In genomic region chr14:94681300-94682060, GRCh38 we compare ENCODE assay signal across 1 cellular context.
TF ChIP-seq lines count a peak whose summit lies in the region.

No MANE protein-coding gene starts in this region.

TF ChIP-seq in HepG2, 621 proteins besides CTCF, POLR2A, EP300 and RAD21 (continued from another document and continues in another):
- TF ChIP-seq PRDM10 (CRISPR knock-in tag; IDR thresholded peaks at IDR 0.05; ENCODE audit: low read depth) (0 out of 2 replicates have a peak, but pooled peaks have one; percentile 9), THAP11 (CRISPR knock-in tag; IDR thresholded peaks at IDR 0.05) (0 out of 2 replicates have a peak, but pooled peaks have one; percentile 39), ZFP36L2 (CRISPR knock-in tag; IDR thresholded peaks at IDR 0.05) (no peak), SMARCC2 (IDR thresholded peaks at IDR 0.05) (no peak), ZNF652 (CRISPR knock-in tag; IDR thresholded peaks at IDR 0.05; ENCODE audit: borderline replicate concordance, low read depth) (peak; percentile 22; the same call in 1 of the 2 replicates), ZNF510 (CRISPR knock-in tag; IDR thresholded peaks at IDR 0.05; ENCODE audit: low read depth) (no peak), YEATS2 (CRISPR knock-in tag; IDR thresholded peaks at IDR 0.05; ENCODE audit: borderline replicate concordance) (no peak), ZKSCAN1 (IDR thresholded peaks at IDR 0.05; ENCODE audit: low read length) (no peak), ZNF407 (CRISPR knock-in tag; IDR thresholded peaks at IDR 0.05; ENCODE audit: not compliant biosample characterization) (no peak), ARID3A (IDR thresholded peaks at IDR 0.05; ENCODE audit: low read depth, low read length) (peak; percentile 61; the same call in 1 of the 2 replicates), MAZ (IDR thresholded peaks at IDR 0.05; ENCODE audit: borderline replicate concordance, low read depth, low read length) (no peak), MAZ (CRISPR knock-in tag; IDR thresholded peaks at IDR 0.05; ENCODE audit: low read depth) (no peak), MBNL3 (CRISPR knock-in tag; conservative IDR thresholded peaks at IDR 0.05) (no peak), ATM (IDR thresholded peaks at IDR 0.05; ENCODE audit: borderline replicate concordance) (no peak), HMG20B (CRISPR knock-in tag; conservative IDR thresholded peaks at IDR 0.05) (no peak), ZMAT3 (CRISPR knock-in tag; conservative IDR thresholded peaks at IDR 0.05) (0 out of 2 replicates have a peak, but pooled peaks have one; percentile 39), MLX (CRISPR knock-in tag; IDR thresholded peaks at IDR 0.05) (no peak), ZMYM2 (CRISPR knock-in tag; IDR thresholded peaks at IDR 0.05) (peak; percentile 80; the same call in 1 of the 2 replicates), CC2D1A (CRISPR knock-in tag; IDR thresholded peaks at IDR 0.05) (0 out of 2 replicates have a peak, but pooled peaks have one; percentile 32), ZBTB40 (IDR thresholded peaks at IDR 0.05) (no peak), ZBTB40 (CRISPR knock-in tag; IDR thresholded peaks at IDR 0.05) (no peak), STAG1 (CRISPR knock-in tag; IDR thresholded peaks at IDR 0.05) (peak; percentile 97), SALL1 (CRISPR knock-in tag; IDR thresholded peaks at IDR 0.05) (peak; percentile 54), ZNF225 (CRISPR knock-in tag; IDR thresholded peaks at IDR 0.05) (no peak), ZBTB10 (CRISPR knock-in tag; IDR thresholded peaks at IDR 0.05; ENCODE audit: borderline replicate concordance) (no peak), GATA4 (IDR thresholded peaks at IDR 0.05; ENCODE audit: borderline replicate concordance, low read depth) (no peak), AGO1 (IDR thresholded peaks at IDR 0.05; ENCODE audit: low read depth, low read length, poor library complexity, severe bottlenecking) (no peak), REPIN1 (CRISPR knock-in tag; IDR thresholded peaks at IDR 0.05; ENCODE audit: borderline replicate concordance, low read depth) (peak; percentile 78; the same call in 1 of the 2 replicates)
